1 cellular context compared by ENCODE assay signal in the genomic region with DNA sequence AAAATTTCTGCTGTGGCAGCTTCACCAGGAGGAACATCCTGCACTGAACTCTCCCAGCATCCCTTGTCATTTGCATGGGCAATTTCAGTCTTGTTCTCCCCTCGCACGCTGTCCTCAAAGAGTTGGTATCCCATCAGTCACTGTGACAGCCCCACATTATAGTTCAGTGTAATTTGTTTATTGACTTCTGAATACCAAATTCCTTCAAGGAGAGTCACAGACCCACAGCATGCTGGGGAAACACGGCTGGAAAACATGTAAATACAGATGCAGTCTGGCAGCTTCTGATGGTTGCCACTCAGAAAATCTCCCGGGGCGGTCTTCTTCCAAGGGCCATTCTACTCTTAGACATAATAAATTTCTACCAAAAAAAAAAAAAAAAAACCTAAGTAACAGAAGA.
TF ChIP-seq lines count a peak whose summit lies in the region.

No MANE protein-coding gene starts in this region.

TF ChIP-seq in WTC11, 78 proteins besides CTCF, POLR2A, EP300 and RAD21 (continued from another document):
- TF ChIP-seq, protein P1, sequence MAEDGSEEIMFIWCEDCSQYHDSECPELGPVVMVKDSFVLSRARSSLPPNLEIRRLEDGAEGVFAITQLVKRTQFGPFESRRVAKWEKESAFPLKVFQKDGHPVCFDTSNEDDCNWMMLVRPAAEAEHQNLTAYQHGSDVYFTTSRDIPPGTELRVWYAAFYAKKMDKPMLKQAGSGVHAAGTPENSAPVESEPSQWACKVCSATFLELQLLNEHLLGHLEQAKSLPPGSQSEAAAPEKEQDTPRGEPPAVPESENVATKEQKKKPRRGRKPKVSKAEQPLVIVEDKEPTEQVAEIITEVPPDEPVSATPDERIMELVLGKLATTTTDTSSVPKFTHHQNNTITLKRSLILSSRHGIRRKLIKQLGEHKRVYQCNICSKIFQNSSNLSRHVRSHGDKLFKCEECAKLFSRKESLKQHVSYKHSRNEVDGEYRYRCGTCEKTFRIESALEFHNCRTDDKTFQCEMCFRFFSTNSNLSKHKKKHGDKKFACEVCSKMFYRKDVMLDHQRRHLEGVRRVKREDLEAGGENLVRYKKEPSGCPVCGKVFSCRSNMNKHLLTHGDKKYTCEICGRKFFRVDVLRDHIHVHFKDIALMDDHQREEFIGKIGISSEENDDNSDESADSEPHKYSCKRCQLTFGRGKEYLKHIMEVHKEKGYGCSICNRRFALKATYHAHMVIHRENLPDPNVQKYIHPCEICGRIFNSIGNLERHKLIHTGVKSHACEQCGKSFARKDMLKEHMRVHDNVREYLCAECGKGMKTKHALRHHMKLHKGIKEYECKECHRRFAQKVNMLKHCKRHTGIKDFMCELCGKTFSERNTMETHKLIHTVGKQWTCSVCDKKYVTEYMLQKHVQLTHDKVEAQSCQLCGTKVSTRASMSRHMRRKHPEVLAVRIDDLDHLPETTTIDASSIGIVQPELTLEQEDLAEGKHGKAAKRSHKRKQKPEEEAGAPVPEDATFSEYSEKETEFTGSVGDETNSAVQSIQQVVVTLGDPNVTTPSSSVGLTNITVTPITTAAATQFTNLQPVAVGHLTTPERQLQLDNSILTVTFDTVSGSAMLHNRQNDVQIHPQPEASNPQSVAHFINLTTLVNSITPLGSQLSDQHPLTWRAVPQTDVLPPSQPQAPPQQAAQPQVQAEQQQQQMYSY (CRISPR knock-in tag; IDR thresholded peaks at IDR 0.05) = no peak
- TF ChIP-seq TEAD4 (CRISPR knock-in tag; IDR thresholded peaks at IDR 0.05) = no peak
- TF ChIP-seq, protein P2, sequence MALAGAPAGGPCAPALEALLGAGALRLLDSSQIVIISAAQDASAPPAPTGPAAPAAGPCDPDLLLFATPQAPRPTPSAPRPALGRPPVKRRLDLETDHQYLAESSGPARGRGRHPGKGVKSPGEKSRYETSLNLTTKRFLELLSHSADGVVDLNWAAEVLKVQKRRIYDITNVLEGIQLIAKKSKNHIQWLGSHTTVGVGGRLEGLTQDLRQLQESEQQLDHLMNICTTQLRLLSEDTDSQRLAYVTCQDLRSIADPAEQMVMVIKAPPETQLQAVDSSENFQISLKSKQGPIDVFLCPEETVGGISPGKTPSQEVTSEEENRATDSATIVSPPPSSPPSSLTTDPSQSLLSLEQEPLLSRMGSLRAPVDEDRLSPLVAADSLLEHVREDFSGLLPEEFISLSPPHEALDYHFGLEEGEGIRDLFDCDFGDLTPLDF (CRISPR knock-in tag; IDR thresholded peaks at IDR 0.05) = no peak
- TF ChIP-seq FOXK1 (CRISPR knock-in tag; IDR thresholded peaks at IDR 0.05) = no peak
- TF ChIP-seq IRF2 (CRISPR knock-in tag; IDR thresholded peaks at IDR 0.05; ENCODE audit: borderline replicate concordance, low read depth) = no peak
- no peak for TF ChIP-seq GRHL2 (CRISPR knock-in tag; IDR thresholded peaks at IDR 0.05; ENCODE audit: insufficient replicate concordance, severe bottlenecking)
- TF ChIP-seq FOXJ3 (CRISPR knock-in tag; IDR thresholded peaks at IDR 0.05; ENCODE audit: borderline replicate concordance) = no peak
- TF ChIP-seq, protein P3, sequence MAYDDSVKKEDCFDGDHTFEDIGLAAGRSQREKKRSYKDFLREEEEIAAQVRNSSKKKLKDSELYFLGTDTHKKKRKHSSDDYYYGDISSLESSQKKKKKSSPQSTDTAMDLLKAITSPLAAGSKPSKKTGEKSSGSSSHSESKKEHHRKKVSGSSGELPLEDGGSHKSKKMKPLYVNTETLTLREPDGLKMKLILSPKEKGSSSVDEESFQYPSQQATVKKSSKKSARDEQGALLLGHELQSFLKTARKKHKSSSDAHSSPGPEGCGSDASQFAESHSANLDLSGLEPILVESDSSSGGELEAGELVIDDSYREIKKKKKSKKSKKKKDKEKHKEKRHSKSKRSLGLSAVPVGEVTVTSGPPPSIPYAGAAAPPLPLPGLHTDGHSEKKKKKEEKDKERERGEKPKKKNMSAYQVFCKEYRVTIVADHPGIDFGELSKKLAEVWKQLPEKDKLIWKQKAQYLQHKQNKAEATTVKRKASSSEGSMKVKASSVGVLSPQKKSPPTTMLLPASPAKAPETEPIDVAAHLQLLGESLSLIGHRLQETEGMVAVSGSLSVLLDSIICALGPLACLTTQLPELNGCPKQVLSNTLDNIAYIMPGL (CRISPR knock-in tag; IDR thresholded peaks at IDR 0.05) = no peak
- TF ChIP-seq, protein P4, sequence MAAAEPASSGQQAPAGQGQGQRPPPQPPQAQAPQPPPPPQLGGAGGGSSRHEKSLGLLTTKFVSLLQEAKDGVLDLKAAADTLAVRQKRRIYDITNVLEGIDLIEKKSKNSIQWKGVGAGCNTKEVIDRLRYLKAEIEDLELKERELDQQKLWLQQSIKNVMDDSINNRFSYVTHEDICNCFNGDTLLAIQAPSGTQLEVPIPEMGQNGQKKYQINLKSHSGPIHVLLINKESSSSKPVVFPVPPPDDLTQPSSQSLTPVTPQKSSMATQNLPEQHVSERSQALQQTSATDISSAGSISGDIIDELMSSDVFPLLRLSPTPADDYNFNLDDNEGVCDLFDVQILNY (CRISPR knock-in tag; IDR thresholded peaks at IDR 0.05) = no peak
- TF ChIP-seq NR2C2 (CRISPR knock-in tag; IDR thresholded peaks at IDR 0.05) = no peak
- TF ChIP-seq, protein P5, sequence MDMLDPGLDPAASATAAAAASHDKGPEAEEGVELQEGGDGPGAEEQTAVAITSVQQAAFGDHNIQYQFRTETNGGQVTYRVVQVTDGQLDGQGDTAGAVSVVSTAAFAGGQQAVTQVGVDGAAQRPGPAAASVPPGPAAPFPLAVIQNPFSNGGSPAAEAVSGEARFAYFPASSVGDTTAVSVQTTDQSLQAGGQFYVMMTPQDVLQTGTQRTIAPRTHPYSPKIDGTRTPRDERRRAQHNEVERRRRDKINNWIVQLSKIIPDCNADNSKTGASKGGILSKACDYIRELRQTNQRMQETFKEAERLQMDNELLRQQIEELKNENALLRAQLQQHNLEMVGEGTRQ (CRISPR knock-in tag; IDR thresholded peaks at IDR 0.05) = no peak
- no peak for TF ChIP-seq JUN (CRISPR knock-in tag; IDR thresholded peaks at IDR 0.05)
